ENCODE assay signal across 8 cellular contexts in the genomic region with DNA sequence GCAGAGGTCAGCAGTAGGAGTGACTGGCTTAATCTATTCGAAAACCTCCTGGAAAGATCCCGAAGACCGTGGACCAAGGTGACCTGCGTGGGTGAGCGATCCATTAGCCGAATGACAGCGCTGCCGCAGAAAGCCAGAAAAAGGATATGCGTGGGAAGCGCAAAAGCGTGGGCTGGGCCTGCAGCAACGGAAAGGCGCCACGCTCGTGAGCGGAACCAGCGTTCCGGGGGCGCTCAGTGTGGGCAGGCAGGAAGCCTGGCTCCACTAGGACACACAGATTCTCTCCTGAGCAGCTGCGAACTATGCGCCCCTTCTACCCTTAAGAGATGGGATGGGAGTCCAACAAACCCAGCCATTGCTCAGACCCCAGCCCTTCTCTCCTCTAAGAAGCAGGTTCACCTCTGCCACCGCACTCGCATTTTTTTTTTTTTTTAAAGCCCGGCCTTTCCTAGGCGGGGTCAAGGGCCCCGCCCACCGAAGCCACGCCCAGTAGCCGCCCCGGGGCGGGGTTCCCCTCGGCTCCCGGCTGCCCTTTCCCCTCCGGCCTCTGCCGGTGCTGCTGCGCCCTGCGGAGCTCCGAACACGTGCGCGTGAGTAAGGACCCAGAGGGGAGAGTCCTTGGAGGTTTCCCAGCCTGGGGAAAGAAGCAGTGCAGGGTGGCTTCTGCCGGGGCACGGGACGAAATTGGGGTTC. TPM values are rescaled to one million over a fixed set of nuclear protein-coding genes. Genes with fewer than 3 reads are reported as not detected.
A peak's percentile ranks its signal among the peaks of the same experiment; 100 is the strongest.
DNase-seq lines count a peak whose midpoint lies in the region; ATAC-seq and TF ChIP-seq lines count a peak whose summit lies in the region.

No MANE protein-coding gene starts in this region.

- no peaks in the 10 kb centered on the region for H3K27me3 ChIP-seq in endodermal cell (ENCODE audit: control insufficient read depth, insufficient read depth, low read length, poor library complexity, severe bottlenecking)

- H3K9me3 ChIP-seq in endodermal cell (ENCODE audit: control insufficient read depth, low read length) = no peaks in the 10 kb centered on the region

- peak; percentile 78 for DNase-seq in CMK (ENCODE audit: low read depth)
- DNase-seq in NOMO-1 (lab: John Stamatoyannopoulos, UW; ENCODE audit: unreplicated experiment in 2 of 2) = peak; percentile 83 to 88
- DNase-seq in activated CD8-positive, alpha-beta memory T cell treated with anti-CD3 and anti-CD28 coated beads, Interleukin-2, amount 10 ng/mL, durations not matched to agents 7 days and 5 days = peak; percentile 90
- DNase-seq in endodermal cell = peak; percentile 96
- DNase-seq in midbrain (lab: John Stamatoyannopoulos, UW) = peak; percentile 89
- DNase-seq in stimulated activated CD8-positive, alpha-beta memory T cell treated with anti-CD3 and anti-CD28 coated beads, Interleukin-15, amount 100 ng/mL, for 48 hours (ENCODE audit: low read depth in 2 of 2) = peak; percentile 80 to 83

- H3K9me3 Mint-ChIP-seq in activated CD8-positive, alpha-beta memory T cell treated with anti-CD3 and anti-CD28 coated beads, Interleukin-2, amount 10 ng/mL, durations not matched to agents 7 days and 5 days (ENCODE audit: low read depth) = no peaks in the 10 kb centered on the region
- H3K9me3 Mint-ChIP-seq in endodermal cell = no peaks in the 10 kb centered on the region

- 4 to 6% methylated on average over 33 to 44 of the region's 44 CpGs for WGBS in endodermal cell (ENCODE audit: insufficient coverage in 1 of 2, insufficient read length in 1 of 2), 2 experiments

- peak overlapping the region; percentile 5 for H3K27ac ChIP-seq in endodermal cell (ENCODE audit: low read depth, low read length)

- peaks cover 3% of the 10 kb centered on the region for H3K27me3 Mint-ChIP-seq in activated CD8-positive, alpha-beta memory T cell treated with anti-CD3 and anti-CD28 coated beads, Interleukin-2, amount 10 ng/mL, durations not matched to agents 7 days and 5 days
- no peaks in the 10 kb centered on the region for H3K27me3 Mint-ChIP-seq in endodermal cell (ENCODE audit: insufficient read depth)

- H3K4me1 Mint-ChIP-seq in activated CD8-positive, alpha-beta memory T cell treated with anti-CD3 and anti-CD28 coated beads, Interleukin-2, amount 10 ng/mL, durations not matched to agents 7 days and 5 days = peaks cover 54% of the 10 kb centered on the region
- H3K4me1 Mint-ChIP-seq in endodermal cell = peaks cover 35% of the 10 kb centered on the region

- H3K4me3 Mint-ChIP-seq in activated CD8-positive, alpha-beta memory T cell treated with anti-CD3 and anti-CD28 coated beads, Interleukin-2, amount 10 ng/mL, durations not matched to agents 7 days and 5 days = peak overlapping the region; percentile 85
- peak overlapping the region; percentile 89 for H3K4me3 Mint-ChIP-seq in endodermal cell

- CTCF ChIA-PET in activated CD8-positive, alpha-beta memory T cell treated with anti-CD3 and anti-CD28 coated beads, Interleukin-2, amount 10 ng/mL, durations not matched to agents 7 days and 5 days (lab: Charles Lee) = interaction anchor here (0.9 to 2.1 kb wide), 5 partner anchors 20 to 707 kb away, joined by 3 to 9 read pairs (median 5); partner anchors contain the start of genes MATR3 and PAIP2

- peak; percentile 73 for ATAC-seq in GM19328 (IDR thresholded peaks at IDR 0.05; ENCODE audit: unreplicated experiment)
- peak; percentile 73 for ATAC-seq in HG03460 (IDR thresholded peaks at IDR 0.05; ENCODE audit: unreplicated experiment)
- peak; percentile 93 for ATAC-seq in activated CD8-positive, alpha-beta memory T cell treated with anti-CD3 and anti-CD28 coated beads, Interleukin-2, amount 10 ng/mL, durations not matched to agents 7 days and 5 days

- peaks cover 19% of the 10 kb centered on the region for H3K36me3 Mint-ChIP-seq in activated CD8-positive, alpha-beta memory T cell treated with anti-CD3 and anti-CD28 coated beads, Interleukin-2, amount 10 ng/mL, durations not matched to agents 7 days and 5 days
- peaks cover 24% of the 10 kb centered on the region for H3K36me3 Mint-ChIP-seq in endodermal cell (ENCODE audit: low read depth)

- peak overlapping the region; percentile 87 for H3K27ac Mint-ChIP-seq in activated CD8-positive, alpha-beta memory T cell treated with anti-CD3 and anti-CD28 coated beads, Interleukin-2, amount 10 ng/mL, durations not matched to agents 7 days and 5 days
- peak overlapping the region; percentile 95 for H3K27ac Mint-ChIP-seq in endodermal cell

- peaks cover 26% of the 10 kb centered on the region for H3K36me3 ChIP-seq in endodermal cell (ENCODE audit: control insufficient read depth, insufficient read depth, low read length)

- peaks cover 15% of the 10 kb centered on the region for H3K4me1 ChIP-seq in endodermal cell (ENCODE audit: control insufficient read depth, insufficient read depth, low read length)

- peak overlapping the region; percentile 96 for H3K4me3 ChIP-seq in endodermal cell (ENCODE audit: low read length)

- peak overlapping the region; percentile 94 for H3K9ac ChIP-seq in endodermal cell (ENCODE audit: extremely low read depth, low read length, poor library complexity, severe bottlenecking)

- peak; percentile 41 for TF ChIP-seq CTCF in endodermal cell (conservative IDR thresholded peaks at IDR 0.05)

RNA-seq across cellular contexts. Expression of gene MATR3, which starts 19.8 kb away (rescaled TPM):
- total RNA-seq in activated CD8-positive, alpha-beta memory T cell treated with anti-CD3 and anti-CD28 coated beads, Interleukin-2, amount 10 ng/mL, durations not matched to agents 7 days and 5 days = 100 to 1,000 TPM; 149 to 195 TPM
- total RNA-seq in endodermal cell = 100 to 1,000 TPM; 250 to 279 TPM
- polyA plus RNA-seq in endodermal cell (2013, experiment 1 of 2) = 439 TPM
- 415 TPM for polyA plus RNA-seq in endodermal cell (2013, experiment 2 of 2)

Comparison
In these comparisons a context has a peak if more than half of its experiments do, and no peak if none do; other contexts are left out.
1. Peak in every context shown above with its lines: DNase-seq, ATAC-seq, H3K4me3 ChIP-seq and H3K27ac ChIP-seq.